In genomic region chr14:24695265-24696241, GRCh38 we compare ENCODE assay signal across 10 cellular contexts.
DNase-seq lines count a peak whose midpoint lies in the region; ATAC-seq and TF ChIP-seq lines count a peak whose summit lies in the region.
"Had no signal": no experiment of that assay in that cellular context is flagged by ENCODE, and none has a peak within 500 bp of the region (broad histone marks: within the 10 kb centered on the region; RNA-seq: fewer than 3 reads in every experiment).

No MANE protein-coding gene starts in this region.

- DNase-seq in OCI-M1 (lab: John Stamatoyannopoulos, UW) (peak; percentile 6), endothelial cell (ENCODE audit: low spot score) (no peak), testis (no peak), germinal center (ENCODE audit: low spot score) (no peak)
- DNase-seq in naive thymus-derived CD4-positive, alpha-beta T cell = no peak
- no peak for DNase-seq in activated naive CD4-positive, alpha-beta T cell (lab: John Stamatoyannopoulos, UW)
- DNase-seq: SHP77 treated with DMSO at 0.1 percent for 48 hours had no signal

- H3K4me3 Mint-ChIP-seq in naive thymus-derived CD4-positive, alpha-beta T cell = no peak overlapping the region
- no peak overlapping the region for H3K4me3 Mint-ChIP-seq in endothelial cell (ENCODE audit: unreplicated experiment)
- H3K4me3 Mint-ChIP-seq: nephron had no signal

- H3K9me3 ChIP-seq in naive thymus-derived CD4-positive, alpha-beta T cell (ENCODE audit: control insufficient read depth in 2 of 3, low read length in 3 of 3) = no peaks in the 10 kb centered on the region
- no peaks in the 10 kb centered on the region for H3K9me3 ChIP-seq in testis

- no peak overlapping the region for H3K27ac Mint-ChIP-seq in naive thymus-derived CD4-positive, alpha-beta T cell
- no peak overlapping the region for H3K27ac Mint-ChIP-seq in endothelial cell (ENCODE audit: unreplicated experiment)
- H3K27ac Mint-ChIP-seq: nephron had no signal

- H3K9me3 Mint-ChIP-seq in naive thymus-derived CD4-positive, alpha-beta T cell = no peaks in the 10 kb centered on the region
- no peaks in the 10 kb centered on the region for H3K9me3 Mint-ChIP-seq in endothelial cell (ENCODE audit: unreplicated experiment)
- H3K9me3 Mint-ChIP-seq: nephron had no signal

- H3K4me1 ChIP-seq in naive thymus-derived CD4-positive, alpha-beta T cell (ENCODE audit: control insufficient read depth in 2 of 2, insufficient read depth in 2 of 2, low read length in 2 of 2) = peaks cover 0 to 63% of the 10 kb centered on the region in 2 donors
- H3K4me1 ChIP-seq in testis = no peaks in the 10 kb centered on the region

- TF ChIP-seq CTCF in endothelial cell (IDR thresholded peaks at IDR 0.05; ENCODE audit: unreplicated experiment) = no peak
- no peak for TF ChIP-seq CTCF in testis (IDR thresholded peaks at IDR 0.05)

- H3K36me3 ChIP-seq in naive thymus-derived CD4-positive, alpha-beta T cell (ENCODE audit: control insufficient read depth in 2 of 3, insufficient read depth in 3 of 3, low read length in 3 of 3) = no peaks in the 10 kb centered on the region
- no peaks in the 10 kb centered on the region for H3K36me3 ChIP-seq in testis (ENCODE audit: low read depth, missing control alignments)

- no peak overlapping the region for H3K4me3 ChIP-seq in naive thymus-derived CD4-positive, alpha-beta T cell (ENCODE audit: low read length)
- no peak overlapping the region for H3K4me3 ChIP-seq in testis

- peaks cover 11 to 35% (median 17%) of the 10 kb centered on the region in 7 donors for H3K4me1 Mint-ChIP-seq in naive thymus-derived CD4-positive, alpha-beta T cell
- no peaks in the 10 kb centered on the region for H3K4me1 Mint-ChIP-seq in endothelial cell (ENCODE audit: unreplicated experiment)
- H3K4me1 Mint-ChIP-seq: nephron had no signal

- 65 to 73% methylated on average over 8 of the region's 8 CpGs for WGBS in testis, 2 donors

- CTCF ChIA-PET in naive thymus-derived CD4-positive, alpha-beta T cell (lab: Charles Lee) = no interaction called here

- intact Hi-C loops in naive thymus-derived CD4-positive, alpha-beta T cell (cut with micrococcal nuclease) = no loop called here
- intact Hi-C loops in testis (cut with DNase I; ENCODE audit: low total_unique reads) = no loop called here

- ATAC-seq in GM18868 (IDR thresholded peaks at IDR 0.05; ENCODE audit: unreplicated experiment) (peak; percentile 47), HG02852 (IDR thresholded peaks at IDR 0.05; ENCODE audit: unreplicated experiment) (peak; percentile 69)
- ATAC-seq in naive thymus-derived CD4-positive, alpha-beta T cell = peak; percentile 70

- POLR2A ChIA-PET in naive thymus-derived CD4-positive, alpha-beta T cell (lab: Charles Lee) = no interaction called here

- H3K36me3 Mint-ChIP-seq in naive thymus-derived CD4-positive, alpha-beta T cell = peaks cover 0 to 4% (median 0%) of the 10 kb centered on the region in 5 donors
- H3K36me3 Mint-ChIP-seq in endothelial cell (ENCODE audit: low read depth, unreplicated experiment) = no peaks in the 10 kb centered on the region

- H3K27ac ChIP-seq in naive thymus-derived CD4-positive, alpha-beta T cell (ENCODE audit: low read depth, low read length) = no peak overlapping the region
- no peak overlapping the region for H3K27ac ChIP-seq in testis

- no peaks in the 10 kb centered on the region for H3K27me3 ChIP-seq in naive thymus-derived CD4-positive, alpha-beta T cell (ENCODE audit: control insufficient read depth in 2 of 2, insufficient read depth in 2 of 2, low read length in 2 of 2)
- H3K27me3 ChIP-seq in testis = no peaks in the 10 kb centered on the region

- no peak for TF ChIP-seq POLR2A in testis (IDR thresholded peaks at IDR 0.05)

- H3K27me3 Mint-ChIP-seq in naive thymus-derived CD4-positive, alpha-beta T cell = peaks cover 0 to 3% (median 0%) of the 10 kb centered on the region in 5 donors
- H3K27me3 Mint-ChIP-seq in endothelial cell (ENCODE audit: unreplicated experiment) = no peaks in the 10 kb centered on the region
